Comparison of ENCODE assay signal across 13 cellular contexts in genomic region chr1:193437785-193438184, GRCh38.
DNase-seq lines count a peak whose midpoint lies in the region; ATAC-seq and TF ChIP-seq lines count a peak whose summit lies in the region.
"Had no signal": no experiment of that assay in that cellular context is flagged by ENCODE, and none has a peak within 500 bp of the region (broad histone marks: within the 10 kb centered on the region; RNA-seq: fewer than 3 reads in every experiment).

No MANE protein-coding gene starts in this region.

- H3K36me3 ChIP-seq in mammary epithelial cell (ENCODE audit: insufficient read depth, low read length) = no peaks in the 10 kb centered on the region
- H3K36me3 ChIP-seq: upper lobe of left lung had no signal

- H3K79me2 ChIP-seq in mammary epithelial cell (ENCODE audit: insufficient read depth, low read length) = no peaks in the 10 kb centered on the region

- H3K4me1 ChIP-seq in mammary epithelial cell (ENCODE audit: insufficient read depth, low read length) = peaks cover 5% of the 10 kb centered on the region
- H3K4me1 ChIP-seq: upper lobe of left lung had no signal

- H2AFZ ChIP-seq in mammary epithelial cell (ENCODE audit: low read depth, low read length) = no peak overlapping the region

- BruUV-seq in mammary epithelial cell (replicated peaks; lab: Mats Ljungman, UMichigan) = no TSS peak

- no peak overlapping the region for H3K4me2 ChIP-seq in mammary epithelial cell (ENCODE audit: insufficient read depth, low read depth, low read length)

- no peak overlapping the region for H3K27ac ChIP-seq in mammary epithelial cell (ENCODE audit: insufficient read depth, low read depth, low read length)
- H3K27ac ChIP-seq: SK-N-MC, upper lobe of left lung had no signal

- dilution Hi-C loops in mammary epithelial cell (cut with HindIII; ENCODE audit: low sequenced_read_pairs) = no loop called here

- DNase-seq in mammary epithelial cell (peak; percentile 90), posterior cingulate gyrus (no peak), pons (ENCODE audit: low spot score) (no peak), NCI-H345 treated with DMSO at 0.1 percent for 48 hours (lab: John Stamatoyannopoulos, UW; ENCODE audit: unreplicated experiment) (no peak), medulla oblongata (ENCODE audit: extremely low spot score) (no peak)
- DNase-seq: activated CD8-positive, alpha-beta memory T cell treated with anti-CD3 and anti-CD28 coated beads, Interleukin-2, amount 50 U/mL, for 4 hours; DMS53; NCI-H2029 had no signal

- H3K9ac ChIP-seq in mammary epithelial cell (ENCODE audit: insufficient read depth, low read length) = no peak overlapping the region

- CTCF ChIA-PET in mammary epithelial cell (lab: Charles Lee; ENCODE audit: low non-redundant PET) = no interaction called here

- ATAC-seq in GM18511 (IDR thresholded peaks at IDR 0.05; ENCODE audit: unreplicated experiment) (peak; percentile 83), GM21381 (IDR thresholded peaks at IDR 0.05; ENCODE audit: unreplicated experiment) (peak; percentile 79), HG03097 (IDR thresholded peaks at IDR 0.05; ENCODE audit: low FRiP score, unreplicated experiment) (peak; percentile 76)

- peaks cover 12% of the 10 kb centered on the region for H3K9me3 ChIP-seq in mammary epithelial cell (replicated peaks; ENCODE audit: insufficient read depth, low read length)

- no peak for TF ChIP-seq CTCF in mammary epithelial cell (conservative IDR thresholded peaks at IDR 0.05 in 1 of 2, IDR thresholded peaks at IDR 0.05 in 1 of 2; ENCODE audit: extremely low read depth in 1 of 2, insufficient read depth in 1 of 2, low read depth in 1 of 2, low read length in 2 of 2)

- intact Hi-C loops in mammary epithelial cell (cut with micrococcal nuclease) = no loop called here
- intact Hi-C loops in posterior cingulate gyrus (cut with DNase I) = no loop called here

- in situ Hi-C loops in mammary epithelial cell (cut with MboI; ENCODE audit: low sequenced_read_pairs in 2 of 2) = no loop called here

- no peaks in the 10 kb centered on the region for H4K20me1 ChIP-seq in mammary epithelial cell (ENCODE audit: insufficient read depth, low read length)

- peaks cover 28% of the 10 kb centered on the region for H3K27me3 ChIP-seq in mammary epithelial cell (ENCODE audit: insufficient read depth, low read length)
- H3K27me3 ChIP-seq: upper lobe of left lung had no signal

- H3K4me3 ChIP-seq in mammary epithelial cell (replicated peaks in 1 of 3; ENCODE audit: insufficient read depth in 1 of 3, low read depth in 2 of 3, low read length in 3 of 3) = no peak overlapping the region
- H3K4me3 ChIP-seq: SK-N-MC, upper lobe of left lung had no signal
